ENCODE assay signal across 22 cellular contexts in the genomic region with DNA sequence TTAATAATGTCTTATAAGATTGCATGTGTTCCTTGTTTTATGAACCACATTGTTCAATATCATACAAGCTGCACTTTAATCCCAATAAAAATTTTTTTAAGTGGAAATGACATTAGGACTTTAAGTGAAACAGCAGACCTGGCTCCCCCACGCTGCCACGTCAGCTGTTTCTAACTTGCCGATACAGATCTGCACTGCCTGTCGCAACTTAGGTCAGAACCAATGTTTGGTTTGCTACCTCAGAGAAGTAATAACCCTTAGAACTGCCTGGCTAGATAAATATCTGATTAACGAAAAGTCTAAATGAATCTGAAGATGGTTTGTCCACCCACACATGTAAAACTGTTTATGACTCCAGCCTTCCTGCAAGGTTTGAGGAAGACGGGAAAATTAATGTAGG.
DNase-seq lines count a peak whose midpoint lies in the region; ATAC-seq, FAIRE-seq and TF ChIP-seq lines count a peak whose summit lies in the region.
"Had no signal": no experiment of that assay in that cellular context is flagged by ENCODE, and none has a peak within 500 bp of the region (broad histone marks: within the 10 kb centered on the region; RNA-seq: fewer than 3 reads in every experiment).

No MANE protein-coding gene starts in this region.

- no peak overlapping the region for H3K4me2 ChIP-seq in HepG2 (ENCODE audit: low read depth, low read length)

- no peaks in the 10 kb centered on the region for H4K20me1 ChIP-seq in HepG2 (ENCODE audit: insufficient read depth, low read length)

- no peak for TF ChIP-seq POLR2A in HepG2 (IDR thresholded peaks at IDR 0.05; ENCODE audit: insufficient read depth in 1 of 2, low read depth in 2 of 2, low read length in 2 of 2)

- H3K4me3 ChIP-seq in colonic mucosa (no peak overlapping the region), HepG2 (replicated peaks in 1 of 3; ENCODE audit: insufficient read depth in 1 of 3, low read depth in 2 of 3, low read length in 3 of 3) (no peak overlapping the region), small intestine (ENCODE audit: low read depth in 1 of 2, low read length in 2 of 2) (no peak overlapping the region)

- no peaks in the 10 kb centered on the region for H3K36me3 ChIP-seq in colonic mucosa
- H3K36me3 ChIP-seq in HepG2 (replicated peaks in 1 of 2; ENCODE audit: control insufficient read depth in 1 of 2, insufficient read depth in 2 of 2, low read length in 2 of 2): no peaks in the 10 kb centered on the region
- H3K36me3 ChIP-seq in small intestine (ENCODE audit: control insufficient read depth in 2 of 2, insufficient read depth in 2 of 2, low read length in 2 of 2): no peaks in the 10 kb centered on the region

- intact Hi-C loops in colonic mucosa (cut with DNase I) (no loop called here), HepG2 (cut with micrococcal nuclease; ENCODE audit: unreplicated experiment) (no loop called here)

- no peak for TF ChIP-seq EP300 in HepG2 (IDR thresholded peaks at IDR 0.05; ENCODE audit: low read depth in 2 of 2, low read length in 2 of 2)
- no peak for TF ChIP-seq EP300 in HepG2 (CRISPR knock-in tag; IDR thresholded peaks at IDR 0.05; ENCODE audit: borderline replicate concordance)

- TF ChIP-seq RAD21 in HepG2 (CRISPR knock-in tag; IDR thresholded peaks at IDR 0.05): no peak

- CTCF ChIA-PET in HepG2 (lab: Yijun Ruan, JAX; ENCODE audit: low intra/inter-chr PET ratio, low total read pairs): no interaction called here

- H3K4me1 ChIP-seq in colonic mucosa: no peaks in the 10 kb centered on the region
- H3K4me1 ChIP-seq in HepG2 (ENCODE audit: insufficient read depth, low read length): no peaks in the 10 kb centered on the region
- H3K4me1 ChIP-seq in small intestine (ENCODE audit: control insufficient read depth in 2 of 2, insufficient read depth in 1 of 2, low read depth in 1 of 2, low read length in 1 of 2): no peaks in the 10 kb centered on the region

- POLR2A ChIA-PET in HepG2 (lab: Yijun Ruan, JAX): no interaction called here

- H3K27ac ChIP-seq in colonic mucosa (peak overlapping the region; percentile 60), HepG2 (ENCODE audit: extremely low read length, insufficient read depth, low read length) (no peak overlapping the region), small intestine (ENCODE audit: low read depth in 1 of 2, low read length in 1 of 2) (no peak overlapping the region)

- no peaks in the 10 kb centered on the region for H3K79me2 ChIP-seq in HepG2 (ENCODE audit: insufficient read depth, low read length)

- ATAC-seq in HepG2 (no peak), GM18520 (IDR thresholded peaks at IDR 0.05; ENCODE audit: unreplicated experiment) (no peak)
- ATAC-seq: activated CD8-positive, alpha-beta T cell treated with anti-CD3 and anti-CD28 coated beads for 36 hours; activated T-cell treated with anti-CD3 and anti-CD28 coated beads, Interleukin-2, amount 50 U/mL, for 4 hours had no signal

- no peaks in the 10 kb centered on the region for H3K27me3 ChIP-seq in colonic mucosa
- H3K27me3 ChIP-seq in HepG2 (ENCODE audit: control insufficient read depth in 1 of 2, insufficient read depth in 2 of 2, low read length in 2 of 2): no peaks in the 10 kb centered on the region
- H3K27me3 ChIP-seq in small intestine (ENCODE audit: control insufficient read depth in 2 of 2, insufficient read depth in 2 of 2, low read length in 2 of 2): no peaks in the 10 kb centered on the region

- no peak for TF ChIP-seq CTCF in colonic mucosa (IDR thresholded peaks at IDR 0.05)
- TF ChIP-seq CTCF in HepG2 (CRISPR knock-in tag; IDR thresholded peaks at IDR 0.05): no peak

- WGBS in HepG2 (ENCODE audit: low lambda C conversion rate): 7% methylated on average over 6 of the region's 6 CpGs
- 10 to 57% (median 34%) methylated on average over 6 of the region's 6 CpGs for WGBS in small intestine, 3 donors

- H2AFZ ChIP-seq in HepG2 (ENCODE audit: low read length): no peak overlapping the region

- in situ Hi-C loops in HepG2 (cut with HindIII; ENCODE audit: extremely low pct_ligation_motif_present, low pct_unique_long_range_greater_than_20kb): no loop called here

- H3K9me3 ChIP-seq in colonic mucosa (no peaks in the 10 kb centered on the region), HepG2 (ENCODE audit: low read length) (no peaks in the 10 kb centered on the region), small intestine (ENCODE audit: control insufficient read depth, low read depth) (no peaks in the 10 kb centered on the region)

- peak overlapping the region in 1 of 2 donors; percentile 23 for H3K9ac ChIP-seq in colonic mucosa (ENCODE audit: low read depth in 2 of 2, low read length in 2 of 2)
- no peak overlapping the region for H3K9ac ChIP-seq in HepG2 (ENCODE audit: insufficient read depth, low read depth, low read length)

- no TSS peak for BruUV-seq in HepG2 (replicated peaks; lab: Mats Ljungman, UMichigan)

- no peak for FAIRE-seq in HepG2 (lab: Jason Lieb, UNC)
- no peak for FAIRE-seq in small intestine (lab: Jason Lieb, UNC)
- FAIRE-seq in frontal cortex (lab: Jason Lieb, UNC): no peak
- FAIRE-seq: astrocyte had no signal

- DNase-seq in HT-29 (ENCODE audit: low spot score) (peak; percentile 85), colonic mucosa (peak; percentile 71), HepG2 (ENCODE audit: low spot score) (no peak), small intestine (peak; percentile 48), frontal cortex (ENCODE audit: low spot score in 2 of 2) (no peak), D341Med (ENCODE audit: low spot score) (no peak)
- DNase-seq: activated B cell treated with CpG ODN at 0.5 μM for 24 hours; activated CD8-positive, alpha-beta T cell treated with anti-CD3 and anti-CD28 coated beads for 36 hours; activated naive CD4-positive, alpha-beta T cell treated with anti-CD3 and anti-CD28 coated beads, Interleukin-2, amount 10 ng/mL, durations not matched to agents 7 days and 5 days; activated T-cell treated with anti-CD3 and anti-CD28 coated beads, Interleukin-2, amount 50 U/mL, for 4 hours; cerebellar nuclear complex; DND-41; effector memory CD4-positive, alpha-beta T cell; mesendoderm; NCI-H1105; NCI-H510A treated with DMSO at 0.1 percent for 48 hours; nephron progenitor cell; Right ventricle myocardium superior; stimulated activated CD4-positive, alpha-beta T cell treated with anti-CD3 and anti-CD28 coated beads, Interleukin-12 subunit alpha, Interleukin-12 subunit beta, amount 100 ng/mL, for 4 hours; substantia nigra had no signal

TF ChIP-seq in HepG2, 621 proteins besides CTCF, POLR2A, EP300 and RAD21:
- TF ChIP-seq MAFK (conservative IDR thresholded peaks at IDR 0.05 in 1 of 2, IDR thresholded peaks at IDR 0.05 in 1 of 2; ENCODE audit: low read length in 2 of 2): peak; percentile 12 to 65; a peak in 2 of 4 replicates
- no peak for TF ChIP-seq TBL1XR1 (IDR thresholded peaks at IDR 0.05; ENCODE audit: borderline replicate concordance, low read length, partially characterized antibody)
- TF ChIP-seq, protein P1, sequence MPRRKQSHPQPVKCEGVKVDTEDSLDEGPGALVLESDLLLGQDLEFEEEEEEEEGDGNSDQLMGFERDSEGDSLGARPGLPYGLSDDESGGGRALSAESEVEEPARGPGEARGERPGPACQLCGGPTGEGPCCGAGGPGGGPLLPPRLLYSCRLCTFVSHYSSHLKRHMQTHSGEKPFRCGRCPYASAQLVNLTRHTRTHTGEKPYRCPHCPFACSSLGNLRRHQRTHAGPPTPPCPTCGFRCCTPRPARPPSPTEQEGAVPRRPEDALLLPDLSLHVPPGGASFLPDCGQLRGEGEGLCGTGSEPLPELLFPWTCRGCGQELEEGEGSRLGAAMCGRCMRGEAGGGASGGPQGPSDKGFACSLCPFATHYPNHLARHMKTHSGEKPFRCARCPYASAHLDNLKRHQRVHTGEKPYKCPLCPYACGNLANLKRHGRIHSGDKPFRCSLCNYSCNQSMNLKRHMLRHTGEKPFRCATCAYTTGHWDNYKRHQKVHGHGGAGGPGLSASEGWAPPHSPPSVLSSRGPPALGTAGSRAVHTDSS (CRISPR knock-in tag; conservative IDR thresholded peaks at IDR 0.05): no peak
- TF ChIP-seq TMF1 (CRISPR knock-in tag; IDR thresholded peaks at IDR 0.05; ENCODE audit: low read depth): no peak
- peak; percentile 85 for TF ChIP-seq RFX5 (IDR thresholded peaks at IDR 0.05; ENCODE audit: low read depth, low read length)
- TF ChIP-seq MAFF (IDR thresholded peaks at IDR 0.05; ENCODE audit: low read depth, low read length): peak; percentile 52

Comparison
In these comparisons a context has a peak if more than half of its experiments do, and no peak if none do; other contexts are left out.
1. DNase-seq: peak in HT-29 (single experiment), colonic mucosa (single experiment) and small intestine (single experiment); none in HepG2 (single experiment), frontal cortex (0 of 2) and D341Med (single experiment).